Comparison of ENCODE assay signal across 7 cellular contexts in genomic region chr20:48213635-48214034, GRCh38.
A peak's percentile ranks its signal among the peaks of the same experiment; 100 is the strongest.
DNase-seq lines count a peak whose midpoint lies in the region; ATAC-seq and TF ChIP-seq lines count a peak whose summit lies in the region.
"Not testable (repeated sequence)": the region's sequence is repeated elsewhere in the genome, so short reads cannot be mapped to it uniquely, and the experiment has no call there.

No MANE protein-coding gene starts in this region.

- H3K36me3 ChIP-seq in Caco-2 (ENCODE audit: control insufficient read depth, insufficient read depth, low read length); HCT116 (ENCODE audit: control insufficient read depth in 1 of 2, insufficient read depth in 2 of 2, low read length in 2 of 2); Panc1 (ENCODE audit: control insufficient read depth, insufficient read depth, low read length); trophoblast cell (ENCODE audit: control insufficient read depth in 1 of 2, insufficient read depth in 2 of 2, low read length in 2 of 2): not testable (repeated sequence)

- no CpG with 5 or more reads among the region's 12 CpGs for WGBS in trophoblast cell (ENCODE audit: extremely low coverage, insufficient coverage, insufficient read length)

- H2BK5ac ChIP-seq in trophoblast cell (ENCODE audit: low read depth, low read length, poor library complexity): not testable (repeated sequence)

- H4K20me1 ChIP-seq in HCT116 (ENCODE audit: insufficient read depth): not testable (repeated sequence)

- RAD21 ChIA-PET in HCT116 (lab: Charles Lee; ENCODE audit: low non-redundant PET in 1 of 2, low total read pairs in 2 of 2, uncharacterized antibody in 2 of 2, unreplicated experiment in 2 of 2): not testable (repeated sequence)

- TF ChIP-seq CTCF in Caco-2 (IDR thresholded peaks at IDR 0.05; ENCODE audit: insufficient read depth in 1 of 2, low read depth in 1 of 2, low read length in 1 of 2, severe bottlenecking in 1 of 2, unreplicated experiment in 1 of 2); HCT116 (IDR thresholded peaks at IDR 0.05 in 2 of 3, conservative IDR thresholded peaks at IDR 0.05 in 1 of 3; ENCODE audit: borderline replicate concordance in 1 of 3, insufficient read depth in 1 of 3, low read depth in 2 of 3, low read length in 2 of 3); Panc1 (IDR thresholded peaks at IDR 0.05): not testable (repeated sequence)

- H3K4me1 Mint-ChIP-seq in Caco-2 (ENCODE audit: low read depth, unreplicated experiment): not testable (repeated sequence)

- not testable (repeated sequence) for H3K4me3 Mint-ChIP-seq in Caco-2 (ENCODE audit: unreplicated experiment)

- not testable (repeated sequence) for H4K12ac ChIP-seq in trophoblast cell (ENCODE audit: low read depth, low read length)

- not testable (repeated sequence) for H3K27me3 Mint-ChIP-seq in Caco-2 (ENCODE audit: insufficient read depth, unreplicated experiment)

- intact Hi-C loops in Caco-2 (cut with micrococcal nuclease; ENCODE audit: unreplicated experiment); HCT116 (cut with micrococcal nuclease); Panc1 (cut with micrococcal nuclease; ENCODE audit: unreplicated experiment): not testable (repeated sequence)

- TF ChIP-seq RAD21 in HCT116 (IDR thresholded peaks at IDR 0.05; ENCODE audit: low read depth): not testable (repeated sequence)

- not testable (repeated sequence) for H3K9me2 ChIP-seq in HCT116 (ENCODE audit: insufficient read depth)

- H3K9me3 ChIP-seq in Caco-2; HCT116 (ENCODE audit: control insufficient read depth in 1 of 2, insufficient read depth in 1 of 2, low read depth in 1 of 2, low read length in 2 of 2); Panc1 (ENCODE audit: control insufficient read depth, insufficient read depth, low read depth, low read length); trophoblast cell (ENCODE audit: insufficient read depth, low read depth, low read length): not testable (repeated sequence)

- H3K79me2 ChIP-seq in HCT116 (ENCODE audit: insufficient read depth, low read length); trophoblast cell (ENCODE audit: control insufficient read depth, insufficient read depth, low read length, poor library complexity): not testable (repeated sequence)

- H2BK120ac ChIP-seq in trophoblast cell (ENCODE audit: insufficient read depth, low read length, poor library complexity): not testable (repeated sequence)

- not testable (repeated sequence) for H3K27ac ChIP-seq in HCT116 (ENCODE audit: low read depth, low read length); Panc1 (ENCODE audit: low read length); trophoblast cell (ENCODE audit: low read depth, low read length)

- H3K4me3 ChIP-seq in Caco-2 (ENCODE audit: low read depth, low read length); HCT116 (replicated peaks in 1 of 2; ENCODE audit: low read depth in 1 of 2, low read length in 2 of 2); Panc1 (ENCODE audit: low read depth in 2 of 2, low read length in 2 of 2); trophoblast cell (ENCODE audit: low read depth, low read length): not testable (repeated sequence)

- not testable (repeated sequence) for TF ChIP-seq POLR2A in HCT116 (IDR thresholded peaks at IDR 0.05; ENCODE audit: borderline replicate concordance, extremely low read depth, insufficient read depth, insufficient read length)

- H3K27ac Mint-ChIP-seq in Caco-2 (ENCODE audit: unreplicated experiment): not testable (repeated sequence)

- H2BK12ac ChIP-seq in trophoblast cell (ENCODE audit: low read length): not testable (repeated sequence)

- not testable (repeated sequence) for H3K4ac ChIP-seq in trophoblast cell (ENCODE audit: low read depth, low read length)

- POLR2A ChIA-PET in Caco-2 (lab: Charles Lee); HCT116 (lab: Charles Lee); Panc1 (lab: Charles Lee): not testable (repeated sequence)

- not testable (repeated sequence) for H3K23ac ChIP-seq in trophoblast cell (ENCODE audit: low read length)

- not testable (repeated sequence) for H2AK5ac ChIP-seq in trophoblast cell (ENCODE audit: low read length)

- in situ Hi-C loops in Panc1 (cut with HindIII; ENCODE audit: low pct_unique_long_range_greater_than_20kb, low sequenced_read_pairs): not testable (repeated sequence)

- not testable (repeated sequence) for H4K8ac ChIP-seq in trophoblast cell (ENCODE audit: low read depth, low read length)

- H3K14ac ChIP-seq in trophoblast cell (ENCODE audit: low read length): not testable (repeated sequence)

- H4K91ac ChIP-seq in trophoblast cell (ENCODE audit: low read depth, low read length): not testable (repeated sequence)

- not testable (repeated sequence) for H2AFZ ChIP-seq in HCT116 (ENCODE audit: low read depth, low read length, poor library complexity, severe bottlenecking); trophoblast cell (ENCODE audit: insufficient read depth, low read length, poor library complexity)

- H3K4me2 ChIP-seq in HCT116 (ENCODE audit: low read length); trophoblast cell (ENCODE audit: low read length): not testable (repeated sequence)

- not testable (repeated sequence) for H3K9ac ChIP-seq in HCT116 (ENCODE audit: low read length); trophoblast cell (ENCODE audit: low read length)

- CTCF ChIA-PET in Caco-2 (lab: Charles Lee); HCT116 (lab: Charles Lee); Panc1 (lab: Charles Lee): not testable (repeated sequence)

- not testable (repeated sequence) for H3K9me3 Mint-ChIP-seq in Caco-2 (ENCODE audit: unreplicated experiment)

- DNase-seq in Caco-2: peak; percentile 74 to 88
- not testable (repeated sequence) for DNase-seq in HCT116 (ENCODE audit: low read depth, low spot score); Panc1 (ENCODE audit: low read depth, low spot score)
- peak; percentile 10 for DNase-seq in NCI-H69 (lab: John Stamatoyannopoulos, UW)
- DNase-seq in SKM-1 treated with dmso at 0.1 percent for 144 hours (lab: John Stamatoyannopoulos, UW; ENCODE audit: unreplicated experiment): peak; percentile 13
- peak; percentile 79 for DNase-seq in islet precursor cell
- peak; percentile 36 to 73 for DNase-seq in trophoblast cell

- H3K18ac ChIP-seq in trophoblast cell (ENCODE audit: low read length): not testable (repeated sequence)

- ATAC-seq in HCT116 (peak; percentile 27; the same call in 1 of the 2 replicates), Panc1 (peak; percentile 44)

- not testable (repeated sequence) for H3K36me3 Mint-ChIP-seq in Caco-2 (ENCODE audit: insufficient read depth, unreplicated experiment)

- H3K4me1 ChIP-seq in Caco-2 (peaks cover 17% of the 10 kb centered on the region), trophoblast cell (ENCODE audit: control insufficient read depth in 1 of 2, insufficient read depth in 2 of 2, low read length in 2 of 2) (peaks cover 7 to 12% of the 10 kb centered on the region in 2 experiments)
- not testable (repeated sequence) for H3K4me1 ChIP-seq in HCT116 (ENCODE audit: control insufficient read depth in 1 of 2, insufficient read depth in 2 of 2, low read length in 2 of 2); Panc1 (ENCODE audit: control insufficient read depth, insufficient read depth, low read length)

- H3K27me3 ChIP-seq in Caco-2 (replicated peaks; ENCODE audit: control insufficient read depth, insufficient read depth, low read length); HCT116 (ENCODE audit: insufficient read depth, low read length); Panc1 (ENCODE audit: control insufficient read depth, insufficient read depth, low read length); trophoblast cell (ENCODE audit: insufficient read depth, low read length): not testable (repeated sequence)

- not testable (repeated sequence) for BruUV-seq in Caco-2 (replicated peaks; lab: Mats Ljungman, UMichigan); HCT116 (replicated peaks; lab: Mats Ljungman, UMichigan); Panc1 (replicated peaks; lab: Mats Ljungman, UMichigan)

- not testable (repeated sequence) for H3K79me1 ChIP-seq in trophoblast cell (ENCODE audit: low read length)
